8 cellular contexts compared by ENCODE assay signal in the genomic region with DNA sequence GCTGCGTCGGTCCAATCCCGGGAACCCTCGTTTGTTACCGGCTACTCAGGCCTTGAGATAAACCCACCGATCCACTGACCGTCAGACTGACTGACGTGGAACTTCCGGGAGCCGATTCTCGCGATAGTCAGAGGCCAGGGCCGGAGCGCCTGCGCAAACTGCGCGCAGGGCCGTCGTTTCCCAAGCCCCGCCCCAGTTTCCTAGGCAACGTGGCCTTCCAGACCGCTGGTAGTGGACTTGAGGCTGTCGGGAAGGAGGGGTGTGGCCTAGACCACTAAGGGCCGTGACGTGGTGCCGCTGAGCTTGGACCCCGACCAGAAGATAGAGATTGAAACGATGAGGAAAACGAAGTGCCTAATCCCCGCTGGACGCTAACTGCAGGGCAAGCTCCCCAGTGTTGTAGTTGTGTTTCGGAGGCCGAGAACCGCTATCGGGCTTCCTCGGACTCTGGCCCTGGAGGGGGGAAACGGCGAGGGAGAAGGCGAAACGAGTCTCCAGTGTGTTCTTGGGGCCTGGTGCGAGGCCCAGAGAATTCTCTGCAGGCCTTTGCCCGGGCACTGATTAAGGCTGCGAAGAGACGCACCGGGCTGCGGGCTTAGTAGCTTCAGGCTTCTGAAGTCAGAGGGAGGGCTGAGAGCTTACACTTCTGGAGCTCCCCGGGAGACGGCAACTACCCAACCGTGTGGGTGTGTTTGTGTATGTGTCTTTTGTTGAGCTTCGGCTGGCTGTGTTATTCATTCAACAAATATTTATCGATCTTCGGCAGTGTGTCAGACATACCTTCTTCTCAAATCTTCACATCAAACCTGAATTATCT. TPM values are rescaled to one million over a fixed set of nuclear protein-coding genes. Genes with fewer than 3 reads are reported as not detected.
A peak's percentile ranks its signal among the peaks of the same experiment; 100 is the strongest.
DNase-seq lines count a peak whose midpoint lies in the region; ATAC-seq and TF ChIP-seq lines count a peak whose summit lies in the region.

A gene (minus strand): TSS at position 96 of the 817 bp plus-strand sequence. CDS start 97 bp downstream, outside the sequence.

- POLR2A ChIA-PET in activated CD8-positive, alpha-beta memory T cell treated with anti-CD3 and anti-CD28 coated beads for 36 hours (lab: Charles Lee), result interaction anchor here (0.9 to 1.2 kb wide), 3 partner anchors 31 to 796 kb away, joined by 3 read pairs; a partner anchor contains a TSS

- H3K27me3 ChIP-seq in lung (ENCODE audit: control insufficient read depth, insufficient read depth), result no peaks in the 10 kb centered on the region

- DNase-seq in CMK (ENCODE audit: low read depth) (peak; percentile 87), GM20000 (ENCODE audit: low spot score) (peak; percentile 91), HT-29 (ENCODE audit: low spot score) (peak; percentile 99), NOMO-1 (lab: John Stamatoyannopoulos, UW; ENCODE audit: unreplicated experiment in 2 of 2) (peak; percentile 100), lung (ENCODE audit: low spot score) (peak; percentile 100)
- peak; percentile 94 for DNase-seq in effector CD8-positive, alpha-beta T cell (lab: John Stamatoyannopoulos, UW)
- peak; percentile 90 to 97 (median 91) for DNase-seq in stimulated activated CD4-positive, alpha-beta T cell treated with anti-CD3 and anti-CD28 coated beads, TNF-alpha, amount 100 ng/mL, for 4 hours (ENCODE audit: low read depth in 3 of 3)

- 1% methylated on average over 51 to 52 of the region's 52 CpGs for WGBS in lung, 2 donors

- H3K9me3 ChIP-seq in lung (ENCODE audit: control insufficient read depth in 2 of 2, insufficient read depth in 1 of 2, low read length in 1 of 2), result no peaks in the 10 kb centered on the region

- CTCF ChIA-PET in activated CD8-positive, alpha-beta memory T cell treated with anti-CD3 and anti-CD28 coated beads for 36 hours (lab: Charles Lee), result no interaction called here

- no peak for TF ChIP-seq CTCF in GM20000 (IDR thresholded peaks at IDR 0.05; ENCODE audit: extremely low read depth, missing control alignments)
- no peak for TF ChIP-seq CTCF in lung (IDR thresholded peaks at IDR 0.05; ENCODE audit: control extremely low read depth, extremely low read depth)

- peak; percentile 98 for ATAC-seq in lung (ENCODE audit: insufficient read depth, low FRiP score)

- H3K27ac ChIP-seq in lung (ENCODE audit: low read depth in 1 of 2, low read length in 1 of 2), result peak within 1 kb of the TSS; percentile 96 to 98

- peaks cover 1 to 13% of the 10 kb centered on the region in 2 donors for H3K4me1 ChIP-seq in lung (ENCODE audit: control insufficient read depth in 2 of 2, insufficient read depth in 2 of 2, low read length in 2 of 2)

- H3K4me3 ChIP-seq in lung, result peak within 1 kb of the TSS; percentile 98

- no peaks in the 10 kb centered on the region for H3K36me3 ChIP-seq in lung (ENCODE audit: control insufficient read depth in 2 of 2, insufficient read depth in 2 of 2, low read length in 2 of 2)

RNA-seq across cellular contexts. Expression of the gene that starts here (rescaled TPM):
- total RNA-seq in HT-29 (2014; rRNA removed; shearing (Covaris generic)), result 50.7 and 52.3 TPM in 2 replicates
- total RNA-seq in activated CD8-positive, alpha-beta memory T cell treated with anti-CD3 and anti-CD28 coated beads for 36 hours, result 10 to 100 TPM; 85.1 to 86.1 TPM
- total RNA-seq in lung, result 100 to 1,000 TPM; 116 to 136 TPM
- 10 to 100 TPM; 36.9 to 89.3 TPM for polyA plus RNA-seq in lung

Comparison
In these comparisons a context has a peak if more than half of its experiments do, and no peak if none do; other contexts are left out.
1. Peak in every context shown above with its lines: DNase-seq, ATAC-seq, H3K4me3 ChIP-seq and H3K27ac ChIP-seq.